1 cellular context compared by ENCODE assay signal in genomic region chr3:30286007-30286669, GRCh38.
TF ChIP-seq lines count a peak whose summit lies in the region.

No MANE protein-coding gene starts in this region.

TF ChIP-seq in GM23338, 12 proteins besides CTCF, POLR2A, EP300 and RAD21 (continued from another document):
- TF ChIP-seq STAT1 (IDR thresholded peaks at IDR 0.05; ENCODE audit: unreplicated experiment) (no peak), ZNF331 (CRISPR knock-in tag; IDR thresholded peaks at IDR 0.05; ENCODE audit: low read depth) (no peak)
